In genomic region chr2:15937105-15937881, GRCh38 we compare ENCODE assay signal across 23 cellular contexts. TPM values are rescaled to one million over a fixed set of nuclear protein-coding genes. Genes with fewer than 3 reads are reported as not detected.
DNase-seq lines count a peak whose midpoint lies in the region; ATAC-seq, FAIRE-seq and TF ChIP-seq lines count a peak whose summit lies in the region.
"Had no signal": no experiment of that assay in that cellular context is flagged by ENCODE, and none has a peak within 500 bp of the region (broad histone marks: within the 10 kb centered on the region; RNA-seq: fewer than 3 reads in every experiment).

No MANE protein-coding gene starts in this region.

- H3K27ac Mint-ChIP-seq in GM23338: no peak overlapping the region
- H3K27ac Mint-ChIP-seq: CD4-positive, alpha-beta T cell; CD8-positive, alpha-beta T cell had no signal

- H3K4me2 ChIP-seq in GM23338 (peak overlapping the region; percentile 96), H1 (ENCODE audit: insufficient read depth in 1 of 2, low read depth in 2 of 2, low read length in 2 of 2) (no peak overlapping the region; a peak in 1 of 4 replicates)
- H3K4me2 ChIP-seq: BLaER1 treated with 17β-estradiol and CSF1 and Interleukin-3, amounts not matched to agents 10 nM and 100 nM had no signal

- H3K9me3 Mint-ChIP-seq in GM23338: peaks cover 4% of the 10 kb centered on the region; the same call in 2 of the 3 replicates
- H3K9me3 Mint-ChIP-seq: CD4-positive, alpha-beta T cell; CD8-positive, alpha-beta T cell had no signal

- no peak overlapping the region for H3K9ac ChIP-seq in H1 (replicated peaks in 1 of 4; ENCODE audit: extremely low read depth in 1 of 4, low read depth in 3 of 4, low read length in 3 of 4)
- H3K9ac ChIP-seq: BLaER1 treated with 17β-estradiol and CSF1 and Interleukin-3, amounts not matched to agents 10 nM and 100 nM had no signal

- no peak for ATAC-seq in GM23338
- no peak for ATAC-seq in GM21619 (IDR thresholded peaks at IDR 0.05; ENCODE audit: unreplicated experiment)
- ATAC-seq in GM21515 (IDR thresholded peaks at IDR 0.05; ENCODE audit: unreplicated experiment): no peak
- no peak for ATAC-seq in GM18873 (IDR thresholded peaks at IDR 0.05; ENCODE audit: low FRiP score, unreplicated experiment)
- ATAC-seq: CD8-positive, alpha-beta T cell had no signal

- H3K56ac ChIP-seq in H1 (replicated peaks; ENCODE audit: insufficient read length, low read depth, low read length): no peak overlapping the region

- H3K23ac ChIP-seq in H1 (ENCODE audit: insufficient read length): no peak overlapping the region

- peaks cover 24% of the 10 kb centered on the region for H3K79me2 ChIP-seq in GM23338 (replicated peaks; ENCODE audit: insufficient read depth)
- peaks cover 10 to 19% of the 10 kb centered on the region in 2 experiments for H3K79me2 ChIP-seq in H1 (ENCODE audit: control insufficient read depth in 1 of 2, insufficient read depth in 2 of 2, low read length in 2 of 2)

- no peak overlapping the region for H3K14ac ChIP-seq in H1 (ENCODE audit: insufficient read length)

- H3K9me3 ChIP-seq in H1 (ENCODE audit: insufficient read depth in 2 of 2, low read depth in 1 of 2, low read length in 1 of 2): no peaks in the 10 kb centered on the region
- H3K9me3 ChIP-seq: BLaER1 treated with 17β-estradiol and CSF1 and Interleukin-3, amounts not matched to agents 10 nM and 100 nM; Caco-2 had no signal

- peak overlapping the region; percentile 95; the same call in 1 of the 2 replicates for H2BK12ac ChIP-seq in H1 (ENCODE audit: low read depth, low read length)

- H4K20me1 ChIP-seq in GM23338 (replicated peaks; ENCODE audit: insufficient read depth) (no peaks in the 10 kb centered on the region), H1 (replicated peaks in 1 of 2; ENCODE audit: control insufficient read depth in 1 of 2, insufficient read depth in 2 of 2, low read length in 2 of 2) (peaks cover 0 to 2% of the 10 kb centered on the region in 2 experiments)

- H2BK120ac ChIP-seq in H1 (replicated peaks; ENCODE audit: low read depth, low read length): peak overlapping the region; percentile 94

- no peak for TF ChIP-seq EP300 in H1 (IDR thresholded peaks at IDR 0.05; ENCODE audit: borderline replicate concordance in 1 of 2, low read depth in 2 of 2, low read length in 2 of 2)

- FAIRE-seq in H1 (lab: Jason Lieb, UNC): no peak
- FAIRE-seq: A204.1, D721Med, G401.6, GM12891 had no signal

- peak overlapping the region; percentile 89; the same call in 1 of the 2 replicates for H2AK5ac ChIP-seq in H1 (ENCODE audit: low read depth, low read length)

- no peaks in the 10 kb centered on the region for H3K79me1 ChIP-seq in H1 (ENCODE audit: low read depth, low read length)

- no peak overlapping the region for H4K5ac ChIP-seq in H1 (ENCODE audit: insufficient read length, low read depth, low read length)

- H3K4me3 ChIP-seq in GM23338 (no peak overlapping the region; the same call in 1 of the 2 replicates), H1 (ENCODE audit: extremely low read depth in 1 of 4, insufficient read depth in 2 of 4, low read depth in 3 of 4, low read length in 4 of 4) (no peak overlapping the region)
- H3K4me3 ChIP-seq: BLaER1 treated with 17β-estradiol and CSF1 and Interleukin-3, amounts not matched to agents 10 nM and 100 nM had no signal

- H3K27ac ChIP-seq in GM23338 (ENCODE audit: low read depth) (no peak overlapping the region), H1 (ENCODE audit: low read depth, low read length) (no peak overlapping the region)
- H3K27ac ChIP-seq: BLaER1 treated with 17β-estradiol and CSF1 and Interleukin-3, amounts not matched to agents 10 nM and 100 nM; C4-2B had no signal

- no peak overlapping the region for H4K8ac ChIP-seq in H1 (ENCODE audit: extremely low read depth, insufficient read depth, low read length)

- 0 out of 2 replicates have a peak overlapping the region, but pooled peaks have one; percentile 81 for H2BK15ac ChIP-seq in H1 (ENCODE audit: low read length)

- H3K4me1 ChIP-seq in GM23338 (ENCODE audit: insufficient read depth): peaks cover 44% of the 10 kb centered on the region
- H3K4me1 ChIP-seq in H1 (replicated peaks in 1 of 4; ENCODE audit: control insufficient read depth in 3 of 4, insufficient read depth in 4 of 4, low read length in 3 of 4): peaks cover 6 to 23% (median 14%) of the 10 kb centered on the region in 4 experiments; a peak in 5 of 7 replicates

- peak overlapping the region; percentile 82 for H4K91ac ChIP-seq in H1 (replicated peaks; ENCODE audit: insufficient read length, low read length)

- TF ChIP-seq CTCF in GM23338 (conservative IDR thresholded peaks at IDR 0.05; ENCODE audit: low read depth in 2 of 2) (no peak), H1 (IDR thresholded peaks at IDR 0.05; ENCODE audit: control extremely low read depth in 1 of 3, insufficient read depth in 1 of 3, low read depth in 1 of 3, low read length in 3 of 3) (no peak)

- H3K4me1 Mint-ChIP-seq in GM23338: peaks cover 47% of the 10 kb centered on the region

- H3K4ac ChIP-seq in H1 (replicated peaks; ENCODE audit: insufficient read length, low read depth, low read length): peak overlapping the region; percentile 81

- H3K18ac ChIP-seq in H1 (ENCODE audit: extremely low read depth, low read length): peak overlapping the region; percentile 48

- peak overlapping the region; percentile 83; the same call in 1 of the 2 replicates for H2BK5ac ChIP-seq in H1 (ENCODE audit: low read depth, low read length)

- TF ChIP-seq RAD21 in H1 (IDR thresholded peaks at IDR 0.05 in 1 of 2, conservative IDR thresholded peaks at IDR 0.05 in 1 of 2; ENCODE audit: low read depth in 2 of 2, low read length in 2 of 2): no peak

- POLR2A ChIA-PET in H1 (lab: Charles Lee; ENCODE audit: partially characterized antibody): no interaction called here

- peaks cover 20% of the 10 kb centered on the region for H3K36me3 Mint-ChIP-seq in GM23338 (ENCODE audit: low read depth)
- H3K36me3 Mint-ChIP-seq: CD8-positive, alpha-beta T cell had no signal

- no peaks in the 10 kb centered on the region for H3K9me2 ChIP-seq in GM23338 (ENCODE audit: insufficient read depth)

- DNase-seq in GM23338 (ENCODE audit: low spot score): no peak
- peak; percentile 95 for DNase-seq in SK-N-DZ (ENCODE audit: low spot score)
- no peak for DNase-seq in H1 (ENCODE audit: low read depth in 1 of 2, low spot score in 2 of 2)
- no peak for DNase-seq in activated CD8-positive, alpha-beta memory T cell treated with anti-CD3 and anti-CD28 coated beads for 24 hours
- DNase-seq: 8988T; ACHN; Calu3; CD4-positive, alpha-beta T cell; CD8-positive, alpha-beta T cell; DMS79 treated with DMSO at 0.1 percent for 48 hours; GF-D8 had no signal

- H3K23me2 ChIP-seq in H1 (ENCODE audit: low read depth, low read length): peaks cover 7% of the 10 kb centered on the region; the same call in 1 of the 2 replicates

- CTCF ChIA-PET in H1 (lab: Charles Lee; ENCODE audit: partially characterized antibody): interaction anchor here (0.6 kb wide), 2 partner anchors 9 to 303 kb away, joined by 3 read pairs; no protein-coding TSS in a partner anchor

- H3F3A ChIP-seq in GM23338 (replicated peaks; ENCODE audit: low read depth): peaks cover 13% of the 10 kb centered on the region; the same call in 1 of the 2 replicates

- H3K27me3 Mint-ChIP-seq in GM23338 (ENCODE audit: insufficient read depth, low read depth, poor library complexity): peaks cover 21% of the 10 kb centered on the region

- peak overlapping the region; percentile 97; the same call in 1 of the 2 replicates for H2BK20ac ChIP-seq in H1 (ENCODE audit: low read length)

- no peak for TF ChIP-seq POLR2A in H1 (IDR thresholded peaks at IDR 0.05; ENCODE audit: control extremely low read depth in 1 of 2, low read depth in 2 of 2, low read length in 2 of 2)

- no peak overlapping the region for H2AFZ ChIP-seq in GM23338
- no peak overlapping the region for H2AFZ ChIP-seq in H1 (ENCODE audit: low read length)

- H3K27me3 ChIP-seq in GM23338 (ENCODE audit: insufficient read depth): no peaks in the 10 kb centered on the region
- H3K27me3 ChIP-seq in H1 (replicated peaks in 1 of 4; ENCODE audit: control insufficient read depth in 3 of 4, extremely low read depth in 1 of 4, insufficient read depth in 3 of 4, low read length in 3 of 4): no peaks in the 10 kb centered on the region

- 74% methylated on average over 8 of the region's 8 CpGs; no CpG with 5 or more reads in 1 of the 2 experiments for WGBS in H1 (ENCODE audit: extremely low coverage in 1 of 2, insufficient coverage in 1 of 2, insufficient read length in 1 of 2, insufficient replicate concordance in 2 of 2, low coverage in 1 of 2, low lambda C conversion rate in 2 of 2, missing lambda C conversion rate in 1 of 2), 2 experiments

- H3K36me3 ChIP-seq in GM23338 (ENCODE audit: insufficient read depth) (no peaks in the 10 kb centered on the region), H1 (ENCODE audit: control insufficient read depth in 2 of 4, insufficient read depth in 4 of 4, low read length in 3 of 4) (peaks cover 0 to 5% (median 2%) of the 10 kb centered on the region in 4 experiments; a peak in 3 of 8 replicates)
- H3K36me3 ChIP-seq: BLaER1 treated with 17β-estradiol and CSF1 and Interleukin-3, amounts not matched to agents 10 nM and 100 nM had no signal

- no peak overlapping the region; the same call in 2 of the 3 replicates for H3K4me3 Mint-ChIP-seq in GM23338
- H3K4me3 Mint-ChIP-seq: CD8-positive, alpha-beta T cell had no signal

TF ChIP-seq in GM23338, 12 proteins besides CTCF, POLR2A, EP300 and RAD21 (continues in another document):
- no peak for TF ChIP-seq EZH2 (IDR thresholded peaks at IDR 0.05; ENCODE audit: low read depth, unreplicated experiment)
- no peak for TF ChIP-seq EZH2phosphoT487 (IDR thresholded peaks at IDR 0.05; ENCODE audit: unreplicated experiment)
- TF ChIP-seq CREB1 (CRISPR knock-in tag; IDR thresholded peaks at IDR 0.05; ENCODE audit: low read depth): no peak

TF ChIP-seq in H1, 55 proteins besides CTCF, POLR2A, EP300 and RAD21 (continues in another document):
- TF ChIP-seq RNF2 (IDR thresholded peaks at IDR 0.05; ENCODE audit: borderline replicate concordance, low read depth, low read length, missing control alignments, poor library complexity, severe bottlenecking) (no peak), RBBP5 (IDR thresholded peaks at IDR 0.05; ENCODE audit: borderline replicate concordance, low read depth, low read length) (no peak)

RNA-seq across cellular contexts. Expression of gene MYCN, which starts 3.1 kb away (rescaled TPM):
- 145 and 161 TPM in 2 replicates for total RNA-seq in GM23338 (2014; rRNA removed; shearing (Covaris generic))
- 50.8 and 60.8 TPM in 2 replicates for polyA plus RNA-seq in GM23338 (2016; fragmentation: Nextera tagmentation; extraction: Ambion mirVana)
- polyA plus RNA-seq in SK-N-DZ (2014; cell fraction: cytosol; rRNA removed): 1,097 and 1,099 TPM in 2 replicates
- polyA plus RNA-seq in SK-N-DZ (2014; cell fraction: nucleus; rRNA removed): 1,072 and 1,695 TPM in 2 replicates
- total RNA-seq in H1 (2021; fragmentation: NEBNext Ultra II Directional; extraction: Animal tissue kit (Norgen Biotek cat#: 25700)): 137 and 142 TPM in 2 replicates
- 87.8 and 100 TPM in 2 replicates for polyA plus RNA-seq in H1 (2011; rRNA removed)
- 90.7 TPM for polyA plus RNA-seq in H1 (2011; cell fraction: cytosol; rRNA removed)
- 82.0 TPM for polyA plus RNA-seq in H1 (2011; cell fraction: nucleus; rRNA removed)
- 85.1 to 103 TPM (median 94.3 TPM) in 4 replicates for polyA plus RNA-seq in H1 (2012, experiment 1 of 2)
- polyA plus RNA-seq in H1 (2012, experiment 2 of 2): 144 TPM
- polyA plus RNA-seq in H1 (2013, experiment 1 of 2): 90.2 TPM
- 86.8 TPM for polyA plus RNA-seq in H1 (2013, experiment 2 of 2)
- polyA minus RNA-seq in H1 (2011; rRNA and poly(A)+ RNA removed): 51.6 and 92.6 TPM in 2 replicates
- polyA minus RNA-seq in H1 (2011; cell fraction: cytosol; rRNA and poly(A)+ RNA removed): 57.2 TPM
- 35.0 TPM for polyA minus RNA-seq in H1 (2011; cell fraction: nucleus; rRNA and poly(A)+ RNA removed)
- total RNA-seq: CD8-positive, alpha-beta T cell had no signal
- polyA plus RNA-seq: AG04450, BJ had no signal
